ENCODE assay signal across 1 cellular context in genomic region chr4:52713456-52713937, GRCh38.
TF ChIP-seq lines count a peak whose summit lies in the region.

No MANE protein-coding gene starts in this region.

TF ChIP-seq in H1, 55 proteins besides CTCF, POLR2A, EP300 and RAD21:
- peak; percentile 90 for TF ChIP-seq POLR2AphosphoS5 (IDR thresholded peaks at IDR 0.05; ENCODE audit: low read depth, low read length)
- TF ChIP-seq RFX5 (IDR thresholded peaks at IDR 0.05; ENCODE audit: borderline replicate concordance, low read depth, low read length): no peak
- peak; percentile 32; the same call in 1 of the 2 replicates for TF ChIP-seq MAX (IDR thresholded peaks at IDR 0.05)
- TF ChIP-seq SAP30 (IDR thresholded peaks at IDR 0.05; ENCODE audit: insufficient read depth, insufficient replicate concordance, low read length): peak; percentile 81
- TF ChIP-seq SIN3A (conservative IDR thresholded peaks at IDR 0.05 in 1 of 2, IDR thresholded peaks at IDR 0.05 in 1 of 2; ENCODE audit: low read depth in 1 of 2, low read length in 2 of 2): 0 out of 4 replicates have a peak, but pooled peaks of 1 of the 2 experiments have one; percentile 45
